In genomic region chr1:6600410-6601048, GRCh38 we compare ENCODE assay signal across 2 cellular contexts.
TF ChIP-seq lines count a peak whose summit lies in the region.

No MANE protein-coding gene starts in this region.

TF ChIP-seq in H1, 55 proteins besides CTCF, POLR2A, EP300 and RAD21:
- TF ChIP-seq KDM1A (IDR thresholded peaks at IDR 0.05; ENCODE audit: borderline replicate concordance, low read length), result no peak

TF ChIP-seq in neural cell, 6 proteins besides CTCF, POLR2A, EP300 and RAD21:
- TF ChIP-seq TAF1 (IDR thresholded peaks at IDR 0.05; ENCODE audit: low read depth) (peak; percentile 24), POLR2AphosphoS5 (IDR thresholded peaks at IDR 0.05) (no peak)
